11 cellular contexts compared by ENCODE assay signal in the genomic region with DNA sequence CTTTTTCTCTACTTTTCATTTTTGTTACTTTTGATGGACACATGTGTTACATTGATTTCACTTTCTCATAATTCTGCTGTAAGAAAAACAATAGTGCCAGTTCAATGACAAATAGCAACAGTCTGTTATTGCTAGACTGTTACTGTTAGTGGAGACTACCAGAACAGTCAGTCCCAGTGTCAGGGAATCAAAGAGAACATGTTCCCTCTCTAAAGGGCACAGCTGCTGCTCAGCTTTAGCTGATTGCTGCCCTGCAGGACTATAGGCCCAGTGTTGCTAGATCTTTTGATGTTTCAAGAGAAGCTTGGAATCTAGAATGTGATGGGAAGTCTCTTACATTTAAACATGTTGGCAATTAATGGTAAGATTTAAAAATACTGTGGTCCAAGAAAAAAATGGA. TPM values are rescaled to one million over a fixed set of nuclear protein-coding genes. Genes with fewer than 3 reads are reported as not detected.
DNase-seq lines count a peak whose midpoint lies in the region; ATAC-seq and TF ChIP-seq lines count a peak whose summit lies in the region.
"Had no signal": no experiment of that assay in that cellular context is flagged by ENCODE, and none has a peak within 500 bp of the region (broad histone marks: within the 10 kb centered on the region; RNA-seq: fewer than 3 reads in every experiment).

No MANE protein-coding gene starts in this region.

- CTCF ChIA-PET in activated B cell treated with CpG ODN at 0.5 μM for 24 hours (lab: Charles Lee) = interaction anchor here (1.0 to 5.4 kb wide), 5 partner anchors 12 to 292 kb away, joined by 3 to 167 read pairs (median 6); no protein-coding TSS in a partner anchor

- H3K36me3 Mint-ChIP-seq in activated T-cell treated with anti-CD3 and anti-CD28 coated beads, Interleukin-2, amount 50 U/mL, for 24 hours (ENCODE audit: low read depth) = peaks cover 77% of the 10 kb centered on the region
- H3K36me3 Mint-ChIP-seq in activated B cell treated with CpG ODN at 0.5 μM for 24 hours (ENCODE audit: low read depth) = peaks cover 74% of the 10 kb centered on the region
- H3K36me3 Mint-ChIP-seq: type B pancreatic cell had no signal

- H3K4me3 Mint-ChIP-seq in activated T-cell treated with anti-CD3 and anti-CD28 coated beads, Interleukin-2, amount 50 U/mL, for 24 hours = peak overlapping the region; percentile 95
- peak overlapping the region; percentile 98 for H3K4me3 Mint-ChIP-seq in activated B cell treated with CpG ODN at 0.5 μM for 24 hours
- H3K4me3 Mint-ChIP-seq: type B pancreatic cell had no signal

- H3K9me3 ChIP-seq in suprapubic skin = no peaks in the 10 kb centered on the region
- no peaks in the 10 kb centered on the region for H3K9me3 ChIP-seq in ascending aorta

- H3K27ac Mint-ChIP-seq in activated T-cell treated with anti-CD3 and anti-CD28 coated beads, Interleukin-2, amount 50 U/mL, for 24 hours = peak overlapping the region; percentile 97
- peak overlapping the region; percentile 98 for H3K27ac Mint-ChIP-seq in activated B cell treated with CpG ODN at 0.5 μM for 24 hours
- H3K27ac Mint-ChIP-seq: type B pancreatic cell had no signal

- H3K4me1 Mint-ChIP-seq in activated T-cell treated with anti-CD3 and anti-CD28 coated beads, Interleukin-2, amount 50 U/mL, for 24 hours (ENCODE audit: low read depth) = peaks cover 64% of the 10 kb centered on the region
- H3K4me1 Mint-ChIP-seq in activated B cell treated with CpG ODN at 0.5 μM for 24 hours = peaks cover 70% of the 10 kb centered on the region

- no peak for TF ChIP-seq EP300 in suprapubic skin (IDR thresholded peaks at IDR 0.05)

- DNase-seq in activated T-cell treated with anti-CD3 and anti-CD28 coated beads, Interleukin-2, amount 50 U/mL, for 24 hours = no peak
- no peak for DNase-seq in activated T-cell treated with anti-CD3 and anti-CD28 coated beads for 4 hours
- DNase-seq in activated B cell treated with CpG ODN at 0.5 μM for 24 hours = no peak
- DNase-seq in suprapubic skin (ENCODE audit: low spot score in 2 of 2) = no peak
- DNase-seq in GOT3 (lab: John Stamatoyannopoulos, UW) = no peak
- no peak for DNase-seq in ascending aorta (ENCODE audit: low spot score in 2 of 2)
- DNase-seq: mesenchymal stem cell had no signal

- H3K27ac ChIP-seq in layer of hippocampus (ENCODE audit: low read depth, low read length) (peak overlapping the region; percentile 16), suprapubic skin (peak overlapping the region; percentile 64), ascending aorta (peak overlapping the region in 1 of 2 donors; percentile 48)
- H3K27ac ChIP-seq: VCaP had no signal

- H3K36me3 ChIP-seq in suprapubic skin (no peaks in the 10 kb centered on the region), ascending aorta (no peaks in the 10 kb centered on the region)

- POLR2A ChIA-PET in activated B cell treated with CpG ODN at 0.5 μM for 24 hours (lab: Charles Lee) = interaction anchor here (0.6 to 17.6 kb wide), 8 partner anchors 9 to 131 kb away, joined by 3 to 424 read pairs (median 9); a partner anchor contains a TSS

- no peak for TF ChIP-seq CTCF in activated B cell treated with CpG ODN at 0.5 μM for 24 hours (IDR thresholded peaks at IDR 0.05)
- TF ChIP-seq CTCF in suprapubic skin (IDR thresholded peaks at IDR 0.05) = no peak
- no peak for TF ChIP-seq CTCF in ascending aorta (IDR thresholded peaks at IDR 0.05)

- TF ChIP-seq POLR2A in suprapubic skin (IDR thresholded peaks at IDR 0.05) = no peak

- H3K27me3 Mint-ChIP-seq in activated T-cell treated with anti-CD3 and anti-CD28 coated beads, Interleukin-2, amount 50 U/mL, for 24 hours = no peaks in the 10 kb centered on the region
- H3K27me3 Mint-ChIP-seq in activated B cell treated with CpG ODN at 0.5 μM for 24 hours = no peaks in the 10 kb centered on the region

- H3K4me1 ChIP-seq in suprapubic skin = peaks cover 41% of the 10 kb centered on the region
- peaks cover 0 to 11% of the 10 kb centered on the region in 2 donors for H3K4me1 ChIP-seq in ascending aorta

- no peaks in the 10 kb centered on the region for H3K9me3 Mint-ChIP-seq in activated T-cell treated with anti-CD3 and anti-CD28 coated beads, Interleukin-2, amount 50 U/mL, for 24 hours
- H3K9me3 Mint-ChIP-seq in activated B cell treated with CpG ODN at 0.5 μM for 24 hours = no peaks in the 10 kb centered on the region
- H3K9me3 Mint-ChIP-seq: type B pancreatic cell had no signal

- H3K27me3 ChIP-seq in layer of hippocampus (ENCODE audit: control insufficient read depth, insufficient read depth, low read length) = no peaks in the 10 kb centered on the region
- no peaks in the 10 kb centered on the region for H3K27me3 ChIP-seq in suprapubic skin
- H3K27me3 ChIP-seq in ascending aorta = no peaks in the 10 kb centered on the region

- H3K4me3 ChIP-seq in suprapubic skin (no peak overlapping the region), ascending aorta (no peak overlapping the region)

- intact Hi-C loops in activated B cell treated with CpG ODN at 0.5 μM for 24 hours (cut with micrococcal nuclease) = no loop called here
- intact Hi-C loops in ascending aorta (cut with DNase I) = no loop called here

- ATAC-seq in activated B cell treated with CpG ODN at 0.5 μM for 24 hours (ENCODE audit: low read depth) = no peak
- no peak for ATAC-seq in GM19452 (IDR thresholded peaks at IDR 0.05; ENCODE audit: unreplicated experiment)

RNA-seq across cellular contexts. Expression of a gene that starts 3.4 kb away (rescaled TPM):
- total RNA-seq in activated B cell treated with CpG ODN at 0.5 μM for 24 hours = 236 and 270 TPM in 2 replicates
- total RNA-seq in suprapubic skin = 10 to 100 TPM in 3 of 4 donors, 1 to 10 TPM in 1; 4.0 to 18.2 (median 10.7) TPM
- 2.8 TPM for total RNA-seq in ascending aorta

RNA-seq across cellular contexts. Expression of a gene that starts 26.3 kb away (rescaled TPM):
- total RNA-seq in activated B cell treated with CpG ODN at 0.5 μM for 24 hours (27.1 and 34.9 TPM in 2 replicates), suprapubic skin (10 to 100 TPM; 56.9 to 76.5 (median 64.6) TPM), ascending aorta (27.7 TPM)

Comparison
In these comparisons a context has a peak if more than half of its experiments do, and no peak if none do; other contexts are left out.
1. RNA of a gene that starts 3.4 kb away (total RNA-seq): 236 to 270 TPM in activated B cell treated with CpG ODN at 0.5 μM for 24 hours; 4.0 to 18.2 TPM in suprapubic skin and 2.8 TPM in ascending aorta (single experiment); every median in the first group is over 10 times any median in the second.